26 cellular contexts compared by ENCODE assay signal in genomic region chr14:49508124-49508523, GRCh38.
"Had no signal": no experiment of that assay in that cellular context is flagged by ENCODE, and none has a peak within 500 bp of the region (broad histone marks: within the 10 kb centered on the region; RNA-seq: fewer than 3 reads in every experiment).

No MANE protein-coding gene starts in this region.

- H3K36me3 Mint-ChIP-seq: natural killer cell; stimulated activated memory B cell treated with anti-CD40 and anti-IgM and Interleukin-4, amounts not matched to agents 10 μg/mL and 1 μg/mL and 100 μg/mL, for 72 hours had no signal

- DNase-seq: cortex of kidney; effector memory CD8-positive, alpha-beta T cell; erythroblast; esophagus squamous epithelium; foreskin fibroblast; gastrocnemius medialis; head of caudate nucleus; left ventricle myocardium superior; lower lobe of right lung; natural killer cell; occipital lobe; ovary; posterior cingulate gyrus; psoas muscle; right cardiac atrium; sigmoid colon; spleen; stimulated activated CD4-positive, alpha-beta T cell treated with anti-CD3 and anti-CD28 coated beads, Interleukin-4, amount 100 ng/mL, for 4 hours; stimulated activated naive CD8-positive, alpha-beta T cell treated with anti-CD3 and anti-CD28 coated beads, Interleukin-15, Interleukin-2, amounts not matched to agents 100 U/mL and 50 U/mL, for 24 hours; substantia nigra; testis; tibial artery; upper lobe of left lung; uterus had no signal

- H3K27me3 ChIP-seq: gastrocnemius medialis, ovary, sigmoid colon, testis, tibial artery, upper lobe of left lung, uterus had no signal

- H3K4me3 ChIP-seq: esophagus squamous epithelium, gastrocnemius medialis, lower lobe of right lung, ovary, psoas muscle, sigmoid colon, skin epidermis, spleen, testis, tibial artery, upper lobe of left lung, uterus had no signal

- H3K4me3 Mint-ChIP-seq: effector memory CD8-positive, alpha-beta T cell; natural killer cell; stimulated activated memory B cell treated with anti-CD40 and anti-IgM and Interleukin-4, amounts not matched to agents 10 μg/mL and 1 μg/mL and 100 μg/mL, for 72 hours had no signal

- H3K4me1 ChIP-seq: gastrocnemius medialis, lower lobe of right lung, psoas muscle, sigmoid colon, spleen, testis, tibial artery, upper lobe of left lung, uterus had no signal

- H3K4me1 Mint-ChIP-seq: natural killer cell; stimulated activated memory B cell treated with anti-CD40 and anti-IgM and Interleukin-4, amounts not matched to agents 10 μg/mL and 1 μg/mL and 100 μg/mL, for 72 hours had no signal

- H3K27ac Mint-ChIP-seq: effector memory CD8-positive, alpha-beta T cell; natural killer cell; stimulated activated memory B cell treated with anti-CD40 and anti-IgM and Interleukin-4, amounts not matched to agents 10 μg/mL and 1 μg/mL and 100 μg/mL, for 72 hours had no signal

- H3K36me3 ChIP-seq: esophagus squamous epithelium, gastrocnemius medialis, lower lobe of right lung, ovary, sigmoid colon, spleen, tibial artery, upper lobe of left lung, uterus had no signal

- H3K9me3 ChIP-seq: esophagus squamous epithelium, gastrocnemius medialis, lower lobe of right lung, ovary, psoas muscle, testis, upper lobe of left lung, uterus had no signal

- H3K9me3 Mint-ChIP-seq: effector memory CD8-positive, alpha-beta T cell; natural killer cell; stimulated activated memory B cell treated with anti-CD40 and anti-IgM and Interleukin-4, amounts not matched to agents 10 μg/mL and 1 μg/mL and 100 μg/mL, for 72 hours had no signal
